In the genomic region with DNA sequence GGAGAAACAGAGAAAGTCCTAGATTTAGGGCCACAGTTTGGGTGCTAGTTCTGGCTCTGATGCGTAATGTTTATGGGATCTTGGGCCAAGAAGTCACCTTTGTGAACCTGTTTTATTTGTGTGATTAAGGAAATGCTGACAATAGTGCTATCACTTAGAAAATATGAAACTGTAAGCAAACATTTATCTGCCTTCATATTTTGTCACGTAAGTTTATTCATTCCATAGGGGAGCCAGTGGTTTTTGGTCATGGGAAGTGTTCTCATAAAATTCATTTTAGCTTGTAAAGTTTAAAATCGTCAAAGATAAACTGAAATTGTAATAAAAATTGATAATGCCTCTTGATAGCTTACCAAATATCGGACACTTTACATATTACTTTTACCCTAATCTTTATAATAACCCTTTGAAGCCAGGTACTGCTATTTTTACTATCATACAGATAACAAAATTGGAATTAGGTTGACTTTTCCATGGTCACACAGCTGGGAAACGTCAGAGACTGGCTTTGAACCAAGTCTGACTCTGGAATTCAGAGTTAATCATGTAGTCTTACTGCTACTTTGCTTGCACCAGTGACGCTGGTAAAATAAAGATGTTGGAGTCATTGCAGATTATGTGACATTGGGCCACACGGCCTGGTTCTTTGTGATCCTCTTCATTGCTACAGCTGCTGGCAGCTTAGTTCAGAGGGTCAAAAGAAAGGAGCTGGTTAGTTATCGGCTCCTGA, we compare ENCODE assay signal across 22 cellular contexts.
A peak's percentile ranks its signal among the peaks of the same experiment; 100 is the strongest.
DNase-seq lines count a peak whose midpoint lies in the region; ATAC-seq, FAIRE-seq and TF ChIP-seq lines count a peak whose summit lies in the region.
"Had no signal": no experiment of that assay in that cellular context is flagged by ENCODE, and none has a peak within 500 bp of the region (broad histone marks: within the 10 kb centered on the region; RNA-seq: fewer than 3 reads in every experiment).

No MANE protein-coding gene starts in this region.

- no TSS peak for BruUV-seq in IMR-90 (replicated peaks; lab: Mats Ljungman, UMichigan)

- H3K9me3 ChIP-seq in IMR-90 (ENCODE audit: control insufficient read depth, insufficient read depth, low read length): no peaks in the 10 kb centered on the region
- no peaks in the 10 kb centered on the region for H3K9me3 ChIP-seq in right cardiac atrium (ENCODE audit: control insufficient read depth, low read length)
- no peaks in the 10 kb centered on the region for H3K9me3 ChIP-seq in small intestine (ENCODE audit: control insufficient read depth, low read depth)
- H3K9me3 ChIP-seq: Caco-2 had no signal

- WGBS in IMR-90 (ENCODE audit: extremely low coverage in 2 of 2, insufficient read length in 1 of 2), 2 experiments: no CpG with 5 or more reads among the region's 8 CpGs
- 64% methylated on average over 8 of the region's 8 CpGs for WGBS in right cardiac atrium
- WGBS in small intestine, 3 donors: 32 to 59% (median 48%) methylated on average over 8 of the region's 8 CpGs

- H2AK9ac ChIP-seq in IMR-90 (replicated peaks; ENCODE audit: low read depth, low read length, poor library complexity): no peak overlapping the region

- intact Hi-C loops in IMR-90 (cut with micrococcal nuclease): no loop called here
- intact Hi-C loops in right cardiac atrium (cut with DNase I): no loop called here

- 0 out of 2 replicates have a peak overlapping the region, but pooled peaks have one; percentile 62 for H3K14ac ChIP-seq in IMR-90 (replicated peaks; ENCODE audit: low read depth, low read length)

- H2BK5ac ChIP-seq in IMR-90 (ENCODE audit: low read depth, low read length, poor library complexity, severe bottlenecking): no peak overlapping the region

- no peaks in the 10 kb centered on the region for H4K20me1 ChIP-seq in IMR-90 (ENCODE audit: insufficient read depth, low read length)

- no peak overlapping the region for H2BK15ac ChIP-seq in IMR-90 (ENCODE audit: low read depth, low read length)

- peak; percentile 35 for ATAC-seq in IMR-90 (ENCODE audit: low read depth)
- ATAC-seq in right cardiac atrium: peak; percentile 46 to 62
- no peak for ATAC-seq in GM19324 (IDR thresholded peaks at IDR 0.05; ENCODE audit: low FRiP score, unreplicated experiment)
- no peak for ATAC-seq in GM18505 (IDR thresholded peaks at IDR 0.05; ENCODE audit: unreplicated experiment)
- ATAC-seq: activated T-cell treated with anti-CD3 and anti-CD28 coated beads, Interleukin-2, amount 50 U/mL, for 4 hours; T-cell had no signal

- no peak overlapping the region for H3K4me2 ChIP-seq in IMR-90 (ENCODE audit: low read depth, low read length)
- H3K4me2 ChIP-seq: PC-9 had no signal

- no peak overlapping the region for H4K91ac ChIP-seq in IMR-90 (ENCODE audit: insufficient read depth, low read depth, low read length)

- H3K27me3 ChIP-seq in IMR-90 (ENCODE audit: control insufficient read depth, insufficient read depth, low read length) (no peaks in the 10 kb centered on the region), right cardiac atrium (ENCODE audit: control insufficient read depth, insufficient read depth) (no peaks in the 10 kb centered on the region), small intestine (ENCODE audit: control insufficient read depth in 2 of 2, insufficient read depth in 2 of 2, low read length in 2 of 2) (no peaks in the 10 kb centered on the region)

- dilution Hi-C loops in IMR-90 (cut with HindIII; ENCODE audit: low sequenced_read_pairs, unreplicated experiment): no loop called here

- H3K9me1 ChIP-seq in IMR-90 (ENCODE audit: insufficient read depth, low read length): no peaks in the 10 kb centered on the region

- no peak overlapping the region; a peak in 1 of 4 replicates for H4K8ac ChIP-seq in IMR-90 (ENCODE audit: low read depth in 2 of 2, low read length in 2 of 2)

- CTCF ChIA-PET in IMR-90 (lab: Yijun Ruan, JAX): interaction anchor here (0.5 to 0.6 kb wide), 2 partner anchors 11 to 35 kb away, joined by 3 read pairs; no protein-coding TSS in a partner anchor

- H3K56ac ChIP-seq in IMR-90 (ENCODE audit: extremely low read depth, insufficient read depth, low read length): no peak overlapping the region

- H3K4ac ChIP-seq in IMR-90 (ENCODE audit: low read depth, low read length): no peak overlapping the region

- TF ChIP-seq RAD21 in IMR-90 (IDR thresholded peaks at IDR 0.05; ENCODE audit: low read length): no peak

- H3K4me1 ChIP-seq in IMR-90 (ENCODE audit: control insufficient read depth, insufficient read depth, low read length) (0 out of 2 replicates have a peak, but pooled peaks cover 1% of the 10 kb centered on the region), right cardiac atrium (ENCODE audit: control insufficient read depth, insufficient read depth, low read length) (no peaks in the 10 kb centered on the region), small intestine (ENCODE audit: control insufficient read depth in 2 of 2, insufficient read depth in 1 of 2, low read depth in 1 of 2, low read length in 1 of 2) (no peaks in the 10 kb centered on the region)
- H3K4me1 ChIP-seq: Caco-2 had no signal

- no peak for FAIRE-seq in small intestine (lab: Jason Lieb, UNC)
- FAIRE-seq: H1 had no signal

- H2AK5ac ChIP-seq in IMR-90 (ENCODE audit: low read depth, low read length): no peak overlapping the region

- peak; percentile 75 for DNase-seq in IMR-90
- peak; percentile 48 for DNase-seq in dedifferentiated amniotic fluid mesenchymal stem cell (ENCODE audit: extremely low spot score)
- peak in 2 of 3 donors; percentile 21 to 42 for DNase-seq in right cardiac atrium
- peak; percentile 35 for DNase-seq in small intestine
- DNase-seq in NCI-H510A (lab: John Stamatoyannopoulos, UW): no peak
- DNase-seq: activated naive CD4-positive, alpha-beta T cell treated with Interleukin-2 at 50 U/mL for 16 hours; activated T-cell treated with anti-CD3 and anti-CD28 coated beads, Interleukin-2, amount 50 U/mL, for 4 hours; anterior cingulate cortex; Caco-2; cerebellar nuclear complex; NCI-H2081; NCI-H345; NCI-H82; PC-9; SIG-M5; stimulated activated CD4-positive, alpha-beta T cell treated with anti-CD3 and anti-CD28 coated beads, Interleukin-4, amount 100 ng/mL, for 24 hours; stimulated activated naive CD4-positive, alpha-beta T cell treated with Interleukin-2 at 50 U/mL for 16 hours; T-cell had no signal

- no peak overlapping the region for H3K27ac ChIP-seq in IMR-90 (ENCODE audit: insufficient read depth, low read length)
- H3K27ac ChIP-seq in right cardiac atrium (ENCODE audit: low read length): no peak overlapping the region
- H3K27ac ChIP-seq in small intestine (ENCODE audit: low read depth in 1 of 2, low read length in 1 of 2): no peak overlapping the region
- H3K27ac ChIP-seq: epithelial cell of prostate, PC-9 had no signal

- no peak overlapping the region for H2BK20ac ChIP-seq in IMR-90 (ENCODE audit: low read depth, low read length)

- peak overlapping the region; percentile 1 for H2AFZ ChIP-seq in IMR-90 (replicated peaks; ENCODE audit: low read length, poor library complexity)
- H2AFZ ChIP-seq: PC-9 had no signal

- POLR2A ChIA-PET in IMR-90 (lab: Charles Lee; ENCODE audit: unreplicated experiment): no interaction called here

- in situ Hi-C loops in IMR-90 (cut with MboI; ENCODE audit: low sequenced_read_pairs): no loop called here

- H3K23ac ChIP-seq in IMR-90 (ENCODE audit: low read depth, low read length): no peak overlapping the region

- H3K79me1 ChIP-seq in IMR-90 (ENCODE audit: low read depth in 1 of 2, low read length in 2 of 2): no peaks in the 10 kb centered on the region

- H3K4me3 ChIP-seq in IMR-90 (ENCODE audit: insufficient read depth, low read depth, low read length) (no peak overlapping the region), right cardiac atrium (ENCODE audit: low read length) (no peak overlapping the region), small intestine (ENCODE audit: low read depth in 1 of 2, low read length in 2 of 2) (no peak overlapping the region)
- H3K4me3 ChIP-seq: PC-9 had no signal

- no peak overlapping the region for H2BK120ac ChIP-seq in IMR-90 (ENCODE audit: low read depth, low read length)

- no peak overlapping the region for H3K18ac ChIP-seq in IMR-90 (ENCODE audit: low read depth, low read length)

- no peak overlapping the region for H4K5ac ChIP-seq in IMR-90 (ENCODE audit: low read depth, low read length)

- TF ChIP-seq POLR2A in IMR-90 (IDR thresholded peaks at IDR 0.05; ENCODE audit: low read depth, low read length) (no peak), GM18505 (IDR thresholded peaks at IDR 0.05; ENCODE audit: borderline replicate concordance, extremely low read depth, insufficient read depth, insufficient read length) (no peak)

- no peak overlapping the region for H3K9ac ChIP-seq in IMR-90 (ENCODE audit: low read depth, low read length)

- TF ChIP-seq CTCF in IMR-90 (conservative IDR thresholded peaks at IDR 0.05; ENCODE audit: low read depth, low read length): no peak

- H3K36me3 ChIP-seq in IMR-90 (ENCODE audit: control insufficient read depth, insufficient read depth, low read length) (no peaks in the 10 kb centered on the region), small intestine (ENCODE audit: control insufficient read depth in 2 of 2, insufficient read depth in 2 of 2, low read length in 2 of 2) (peaks cover 0 to 3% of the 10 kb centered on the region in 2 donors)

TF ChIP-seq in IMR-90, 13 proteins besides CTCF, POLR2A, EP300 and RAD21:
- TF ChIP-seq, protein P1, sequence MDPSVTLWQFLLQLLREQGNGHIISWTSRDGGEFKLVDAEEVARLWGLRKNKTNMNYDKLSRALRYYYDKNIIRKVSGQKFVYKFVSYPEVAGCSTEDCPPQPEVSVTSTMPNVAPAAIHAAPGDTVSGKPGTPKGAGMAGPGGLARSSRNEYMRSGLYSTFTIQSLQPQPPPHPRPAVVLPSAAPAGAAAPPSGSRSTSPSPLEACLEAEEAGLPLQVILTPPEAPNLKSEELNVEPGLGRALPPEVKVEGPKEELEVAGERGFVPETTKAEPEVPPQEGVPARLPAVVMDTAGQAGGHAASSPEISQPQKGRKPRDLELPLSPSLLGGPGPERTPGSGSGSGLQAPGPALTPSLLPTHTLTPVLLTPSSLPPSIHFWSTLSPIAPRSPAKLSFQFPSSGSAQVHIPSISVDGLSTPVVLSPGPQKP (IDR thresholded peaks at IDR 0.05; ENCODE audit: borderline replicate concordance, low read depth, low read length): no peak
- TF ChIP-seq MAFK (IDR thresholded peaks at IDR 0.05; ENCODE audit: low read depth, low read length): peak; percentile 21; the same call in 1 of the 2 replicates
- TF ChIP-seq MAZ (IDR thresholded peaks at IDR 0.05; ENCODE audit: borderline replicate concordance, low read depth, low read length): no peak
- TF ChIP-seq FOS (IDR thresholded peaks at IDR 0.05; ENCODE audit: low read depth, low read length): no peak
- no peak for TF ChIP-seq BHLHE40 (IDR thresholded peaks at IDR 0.05; ENCODE audit: low read depth, low read length)
- TF ChIP-seq RFX5 (IDR thresholded peaks at IDR 0.05; ENCODE audit: low read depth, low read length): no peak
- TF ChIP-seq CEBPB (IDR thresholded peaks at IDR 0.05; ENCODE audit: low read depth, low read length): no peak

Comparison
In these comparisons a context has a peak if more than half of its experiments do, and no peak if none do; other contexts are left out.
1. ATAC-seq: peak in IMR-90 (single experiment) and right cardiac atrium (2 of 2); none in GM19324 (single experiment) and GM18505 (single experiment).